1 cellular context compared by ENCODE assay signal in the genomic region with DNA sequence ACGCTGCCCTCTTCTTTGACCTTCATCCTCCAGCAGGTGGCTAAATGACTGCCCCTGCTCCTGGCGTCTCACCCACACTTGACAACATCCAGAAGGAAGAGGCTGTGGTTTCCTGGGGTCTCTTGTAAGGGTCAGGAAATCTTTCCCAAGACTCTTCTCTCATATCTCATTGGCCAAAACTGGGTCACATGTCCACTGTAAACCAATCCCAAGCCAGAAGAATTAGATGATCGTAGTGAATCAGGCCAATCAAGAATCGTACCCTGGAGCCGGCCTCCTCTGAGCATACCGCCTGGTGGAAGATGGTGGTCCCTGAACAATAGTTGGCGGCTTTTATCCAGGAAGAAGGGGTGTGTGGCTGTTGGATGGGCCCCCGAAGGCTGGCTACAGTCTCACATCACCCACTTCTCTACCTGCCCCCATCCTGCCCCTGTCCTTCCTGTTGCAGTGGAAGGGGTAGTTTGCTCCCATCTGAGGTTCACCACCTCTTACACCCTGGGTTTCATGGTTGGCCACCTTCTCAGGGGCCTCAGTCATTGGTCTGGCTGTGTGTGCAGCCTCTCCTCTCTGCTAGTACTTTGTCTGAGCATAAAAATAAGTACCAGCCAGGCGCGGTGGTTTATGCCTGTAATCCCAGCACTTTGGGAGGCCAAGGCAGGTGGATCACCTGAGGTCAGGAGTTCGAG.
A peak's percentile ranks its signal among the peaks of the same experiment; 100 is the strongest.
TF ChIP-seq lines count a peak whose summit lies in the region.

No MANE protein-coding gene starts in this region.

TF ChIP-seq in K562, 482 proteins besides CTCF, POLR2A, EP300 and RAD21 (continued from another document):
- TF ChIP-seq NUFIP1 (IDR thresholded peaks at IDR 0.05; ENCODE audit: partially characterized antibody), result no peak
- TF ChIP-seq MTA3 (IDR thresholded peaks at IDR 0.05; ENCODE audit: borderline replicate concordance), result no peak
- no peak for TF ChIP-seq ZNF584 (CRISPR knock-in tag; IDR thresholded peaks at IDR 0.05; ENCODE audit: low read depth)
- no peak for TF ChIP-seq SUPT5H (IDR thresholded peaks at IDR 0.05)
- TF ChIP-seq NCOR1 (IDR thresholded peaks at IDR 0.05), result no peak
- TF ChIP-seq SMARCA4 (IDR thresholded peaks at IDR 0.05), result no peak
- no peak for TF ChIP-seq FOXP1 (CRISPR knock-in tag; IDR thresholded peaks at IDR 0.05)
- no peak for TF ChIP-seq SMARCE1 (IDR thresholded peaks at IDR 0.05)
- peak; percentile 55; the same call in 1 of the 2 replicates for TF ChIP-seq RAD51 (IDR thresholded peaks at IDR 0.05; ENCODE audit: borderline replicate concordance, low read depth)
- no peak for TF ChIP-seq ZNF324 (CRISPR knock-in tag; IDR thresholded peaks at IDR 0.05)
- TF ChIP-seq SOX6 (IDR thresholded peaks at IDR 0.05), result no peak
- TF ChIP-seq USF2 (CRISPR knock-in tag; IDR thresholded peaks at IDR 0.05), result peak; percentile 82
